In genomic region chr1:205870236-205870635, GRCh38 we compare ENCODE assay signal across 35 cellular contexts. TPM values are rescaled to one million over a fixed set of nuclear protein-coding genes. Genes with fewer than 3 reads are reported as not detected.
"Had no signal": no experiment of that assay in that cellular context is flagged by ENCODE, and none has a peak within 500 bp of the region (broad histone marks: within the 10 kb centered on the region; RNA-seq: fewer than 3 reads in every experiment).

No MANE protein-coding gene starts in this region.

- H3K4me3 Mint-ChIP-seq: activated CD4-positive, alpha-beta memory T cell treated with anti-CD3 and anti-CD28 coated beads, Interleukin-2, amount 10 ng/mL, durations not matched to agents 7 days and 5 days; activated CD4-positive, alpha-beta T cell treated with anti-CD3 and anti-CD28 coated beads, Interleukin-2, amount 10 ng/mL, durations not matched to agents 7 days and 5 days; activated naive CD8-positive, alpha-beta T cell; activated T-cell treated with anti-CD3 and anti-CD28 coated beads, Interleukin-2, amount 50 U/mL, for 24 hours; activated T-cell treated with anti-CD3 and anti-CD28 coated beads, Interleukin-2, amount 50 U/mL, for 72 hours; central memory CD8-positive, alpha-beta T cell; effector memory CD8-positive, alpha-beta T cell had no signal

- H3K9me3 Mint-ChIP-seq: activated CD4-positive, alpha-beta memory T cell treated with anti-CD3 and anti-CD28 coated beads, Interleukin-2, amount 10 ng/mL, durations not matched to agents 7 days and 5 days; activated CD4-positive, alpha-beta T cell treated with anti-CD3 and anti-CD28 coated beads, Interleukin-2, amount 10 ng/mL, durations not matched to agents 7 days and 5 days; activated T-cell treated with anti-CD3 and anti-CD28 coated beads, Interleukin-2, amount 50 U/mL, for 24 hours; activated T-cell treated with anti-CD3 and anti-CD28 coated beads, Interleukin-2, amount 50 U/mL, for 72 hours; central memory CD8-positive, alpha-beta T cell; effector memory CD8-positive, alpha-beta T cell had no signal

- H3K27ac Mint-ChIP-seq: activated CD4-positive, alpha-beta memory T cell treated with anti-CD3 and anti-CD28 coated beads, Interleukin-2, amount 10 ng/mL, durations not matched to agents 7 days and 5 days; activated CD4-positive, alpha-beta T cell treated with anti-CD3 and anti-CD28 coated beads, Interleukin-2, amount 10 ng/mL, durations not matched to agents 7 days and 5 days; activated naive CD8-positive, alpha-beta T cell; activated T-cell treated with anti-CD3 and anti-CD28 coated beads, Interleukin-2, amount 50 U/mL, for 24 hours; activated T-cell treated with anti-CD3 and anti-CD28 coated beads, Interleukin-2, amount 50 U/mL, for 72 hours; effector memory CD8-positive, alpha-beta T cell had no signal

- H3K27me3 Mint-ChIP-seq: activated naive CD8-positive, alpha-beta T cell; activated T-cell treated with anti-CD3 and anti-CD28 coated beads, Interleukin-2, amount 50 U/mL, for 24 hours had no signal

- H3K36me3 ChIP-seq: brain microvascular endothelial cell, esophagus squamous epithelium, gastroesophageal sphincter, heart right ventricle had no signal

- ATAC-seq: activated T-cell treated with anti-CD3 and anti-CD28 coated beads, Interleukin-2, amount 50 U/mL, for 72 hours; effector memory CD8-positive, alpha-beta T cell; gastroesophageal sphincter; heart right ventricle had no signal

- H3K27ac ChIP-seq: brain microvascular endothelial cell, coronary artery, epithelial cell of prostate, esophagus squamous epithelium, gastroesophageal sphincter, heart right ventricle had no signal

- H3K4me3 ChIP-seq: coronary artery, esophagus squamous epithelium, gastroesophageal sphincter, heart right ventricle had no signal

- H3K27me3 ChIP-seq: brain microvascular endothelial cell, esophagus squamous epithelium, gastroesophageal sphincter, heart right ventricle had no signal

- DNase-seq: activated CD4-positive, alpha-beta memory T cell treated with anti-CD3 and anti-CD28 coated beads, Interleukin-2, amount 10 ng/mL, durations not matched to agents 7 days and 5 days; activated CD4-positive, alpha-beta T cell treated with anti-CD3 and anti-CD28 coated beads for 1 hour; activated CD4-positive, alpha-beta T cell treated with anti-CD3 and anti-CD28 coated beads for 4 hours; activated CD4-positive, alpha-beta T cell treated with anti-CD3 and anti-CD28 coated beads, Interleukin-2, amount 10 ng/mL, durations not matched to agents 7 days and 5 days; activated CD4-positive, alpha-beta T cell treated with anti-CD3 and anti-CD28 coated beads, Interleukin-2, amount 50 U/mL, for 4 hours; activated CD4-positive, CD25-positive, alpha-beta regulatory T cell; activated CD8-positive, alpha-beta memory T cell treated with anti-CD3 and anti-CD28 coated beads, Interleukin-2, amount 50 U/mL, for 48 hours; activated gamma-delta T cell treated with Interleukin-2 at 50 U/mL for 16 hours; activated naive CD4-positive, alpha-beta T cell treated with anti-CD3 and anti-CD28 coated beads, Interleukin-2, amount 50 U/mL, for 16 hours; activated naive CD4-positive, alpha-beta T cell treated with Interleukin-2 at 50 U/mL for 16 hours; activated T-cell treated with anti-CD3 and anti-CD28 coated beads for 4 hours; activated T-cell treated with anti-CD3 and anti-CD28 coated beads, Interleukin-2, amount 50 U/mL, for 24 hours; activated T-cell treated with anti-CD3 and anti-CD28 coated beads, Interleukin-2, amount 50 U/mL, for 72 hours; amniotic stem cell; anterior cingulate cortex; brain microvascular endothelial cell; dermis blood vessel endothelial cell; effector CD4-positive, alpha-beta T cell; effector memory CD8-positive, alpha-beta T cell; esophagus squamous epithelium; foreskin melanocyte; heart right ventricle; T-helper 2 cell had no signal

- H3K4me1 Mint-ChIP-seq: activated CD4-positive, alpha-beta memory T cell treated with anti-CD3 and anti-CD28 coated beads, Interleukin-2, amount 10 ng/mL, durations not matched to agents 7 days and 5 days; activated CD4-positive, alpha-beta T cell treated with anti-CD3 and anti-CD28 coated beads, Interleukin-2, amount 10 ng/mL, durations not matched to agents 7 days and 5 days; central memory CD8-positive, alpha-beta T cell had no signal

- H3K4me1 ChIP-seq: esophagus squamous epithelium, gastroesophageal sphincter, heart right ventricle had no signal

RNA-seq across cellular contexts. Expression of gene PM20D1, which starts 20.3 kb away (rescaled TPM):
- total RNA-seq: astrocyte, bronchial epithelial cell, dermis blood vessel endothelial cell, endothelial cell of umbilical vein, fibroblast of lung, fibroblast of villous mesenchyme, glomerular endothelial cell had no signal
- polyA plus RNA-seq: esophagus, fibroblast of lung had no signal
